23 cellular contexts compared by ENCODE assay signal in the genomic region with DNA sequence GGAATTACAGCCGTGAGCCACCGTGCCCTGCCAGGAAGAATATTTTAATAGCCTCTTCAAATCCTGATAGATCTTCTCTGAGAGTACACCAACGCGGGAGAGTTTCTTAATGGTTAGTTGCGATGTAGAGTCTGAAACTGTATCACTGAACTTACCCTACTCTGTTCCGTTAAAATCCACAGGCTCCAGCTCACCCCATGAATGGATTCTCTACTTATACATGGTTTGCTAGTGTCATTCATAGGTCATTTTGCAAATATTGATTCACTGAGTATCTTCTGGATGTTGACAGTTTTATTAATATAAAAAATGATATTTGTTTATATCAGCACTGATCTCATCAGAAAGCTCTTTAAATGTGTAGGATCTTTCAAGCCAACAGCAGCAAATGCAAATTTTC.
DNase-seq lines count a peak whose midpoint lies in the region; ATAC-seq lines count a peak whose summit lies in the region.
"Had no signal": no experiment of that assay in that cellular context is flagged by ENCODE, and none has a peak within 500 bp of the region (broad histone marks: within the 10 kb centered on the region; RNA-seq: fewer than 3 reads in every experiment).

No MANE protein-coding gene starts in this region.

- ATAC-seq in activated T-cell treated with anti-CD3 and anti-CD28 coated beads, Interleukin-2, amount 50 U/mL, for 72 hours (replicated peaks in 1 of 2) = no peak
- ATAC-seq: GM12878 had no signal

- peak overlapping the region; percentile 34 for H3K27ac Mint-ChIP-seq in activated T-cell treated with anti-CD3 and anti-CD28 coated beads, Interleukin-2, amount 50 U/mL, for 72 hours
- H3K27ac Mint-ChIP-seq in activated T-cell treated with anti-CD3 and anti-CD28 coated beads, Interleukin-2, amount 50 U/mL, for 24 hours = no peak overlapping the region
- peak overlapping the region; percentile 7 for H3K27ac Mint-ChIP-seq in activated T-helper 1 cell treated with anti-CD3 and anti-CD28 coated beads, Interleukin-12 subunit alpha, Interleukin-12 subunit beta, Interleukin-2, Interleukin-4 antibody, amounts not matched to agents 30 ng/mL and 10 ng/mL and 1 ng/mL, durations not matched to agents 14 hours and 24 hours and 36 hours
- H3K27ac Mint-ChIP-seq: CD4-positive, alpha-beta memory T cell; CD8-positive, alpha-beta memory T cell had no signal

- DNase-seq in activated T-cell treated with anti-CD3 and anti-CD28 coated beads, Interleukin-2, amount 50 U/mL, for 72 hours = no peak
- DNase-seq in activated T-cell treated with anti-CD3 and anti-CD28 coated beads, Interleukin-2, amount 50 U/mL, for 24 hours = no peak
- DNase-seq in activated T-helper 1 cell treated with anti-CD3 and anti-CD28 coated beads, Interleukin-12 subunit alpha, Interleukin-12 subunit beta, Interleukin-2, Interleukin-4 antibody, amounts not matched to agents 30 ng/mL and 10 ng/mL and 1 ng/mL, durations not matched to agents 14 hours and 24 hours and 36 hours (ENCODE audit: low spot score) = no peak
- DNase-seq in islet precursor cell (peak; percentile 6), HuH-7.5 (ENCODE audit: low spot score) (no peak), NCI-H2227 treated with DMSO at 0.1 percent for 48 hours (lab: John Stamatoyannopoulos, UW) (no peak)
- DNase-seq: 8988T; ACHN; BE2C; C1 segment of cervical spinal cord; CD4-positive, alpha-beta memory T cell; CD4-positive, CD25-positive, alpha-beta regulatory T cell; CD8-positive, alpha-beta memory T cell; COR-L47; DMS 273 treated with DMSO at 0.1 percent for 48 hours; DMS153; DMS53; DMS79; DND-41; EL; GDM1 had no signal

- no peaks in the 10 kb centered on the region for H3K27me3 Mint-ChIP-seq in activated T-cell treated with anti-CD3 and anti-CD28 coated beads, Interleukin-2, amount 50 U/mL, for 72 hours (ENCODE audit: low read depth)
- no peaks in the 10 kb centered on the region for H3K27me3 Mint-ChIP-seq in activated T-cell treated with anti-CD3 and anti-CD28 coated beads, Interleukin-2, amount 50 U/mL, for 24 hours
- H3K27me3 Mint-ChIP-seq in activated T-helper 1 cell treated with anti-CD3 and anti-CD28 coated beads, Interleukin-12 subunit alpha, Interleukin-12 subunit beta, Interleukin-2, Interleukin-4 antibody, amounts not matched to agents 30 ng/mL and 10 ng/mL and 1 ng/mL, durations not matched to agents 14 hours and 24 hours and 36 hours (ENCODE audit: insufficient read depth) = no peaks in the 10 kb centered on the region
- H3K27me3 Mint-ChIP-seq: CD4-positive, alpha-beta memory T cell; CD4-positive, CD25-positive, alpha-beta regulatory T cell; CD8-positive, alpha-beta memory T cell had no signal

- H3K9me3 Mint-ChIP-seq in activated T-cell treated with anti-CD3 and anti-CD28 coated beads, Interleukin-2, amount 50 U/mL, for 72 hours = no peaks in the 10 kb centered on the region
- H3K9me3 Mint-ChIP-seq in activated T-cell treated with anti-CD3 and anti-CD28 coated beads, Interleukin-2, amount 50 U/mL, for 24 hours = no peaks in the 10 kb centered on the region
- no peaks in the 10 kb centered on the region for H3K9me3 Mint-ChIP-seq in activated T-helper 1 cell treated with anti-CD3 and anti-CD28 coated beads, Interleukin-12 subunit alpha, Interleukin-12 subunit beta, Interleukin-2, Interleukin-4 antibody, amounts not matched to agents 30 ng/mL and 10 ng/mL and 1 ng/mL, durations not matched to agents 14 hours and 24 hours and 36 hours
- H3K9me3 Mint-ChIP-seq: CD4-positive, alpha-beta memory T cell; CD4-positive, CD25-positive, alpha-beta regulatory T cell; CD8-positive, alpha-beta memory T cell had no signal

- peaks cover 2 to 12% of the 10 kb centered on the region in 2 donors for H3K36me3 Mint-ChIP-seq in activated T-cell treated with anti-CD3 and anti-CD28 coated beads, Interleukin-2, amount 50 U/mL, for 72 hours (ENCODE audit: insufficient read depth in 2 of 2)
- H3K36me3 Mint-ChIP-seq in activated T-cell treated with anti-CD3 and anti-CD28 coated beads, Interleukin-2, amount 50 U/mL, for 24 hours (ENCODE audit: low read depth) = peaks cover 85% of the 10 kb centered on the region
- H3K36me3 Mint-ChIP-seq in activated T-helper 1 cell treated with anti-CD3 and anti-CD28 coated beads, Interleukin-12 subunit alpha, Interleukin-12 subunit beta, Interleukin-2, Interleukin-4 antibody, amounts not matched to agents 30 ng/mL and 10 ng/mL and 1 ng/mL, durations not matched to agents 14 hours and 24 hours and 36 hours (ENCODE audit: low read depth) = peaks cover 16% of the 10 kb centered on the region

- intact Hi-C loops in activated T-helper 1 cell treated with anti-CD3 and anti-CD28 coated beads, Interleukin-12 subunit alpha, Interleukin-12 subunit beta, Interleukin-2, Interleukin-4 antibody, amounts not matched to agents 30 ng/mL and 10 ng/mL and 1 ng/mL, durations not matched to agents 14 hours and 24 hours and 36 hours (cut with micrococcal nuclease) = no loop called here

- H3K4me3 Mint-ChIP-seq in activated T-cell treated with anti-CD3 and anti-CD28 coated beads, Interleukin-2, amount 50 U/mL, for 72 hours = no peak overlapping the region
- H3K4me3 Mint-ChIP-seq in activated T-cell treated with anti-CD3 and anti-CD28 coated beads, Interleukin-2, amount 50 U/mL, for 24 hours = no peak overlapping the region
- no peak overlapping the region for H3K4me3 Mint-ChIP-seq in activated T-helper 1 cell treated with anti-CD3 and anti-CD28 coated beads, Interleukin-12 subunit alpha, Interleukin-12 subunit beta, Interleukin-2, Interleukin-4 antibody, amounts not matched to agents 30 ng/mL and 10 ng/mL and 1 ng/mL, durations not matched to agents 14 hours and 24 hours and 36 hours
- H3K4me3 Mint-ChIP-seq: CD14-positive monocyte; CD4-positive, alpha-beta memory T cell; CD4-positive, CD25-positive, alpha-beta regulatory T cell; CD8-positive, alpha-beta memory T cell had no signal

- H3K4me1 Mint-ChIP-seq in activated T-cell treated with anti-CD3 and anti-CD28 coated beads, Interleukin-2, amount 50 U/mL, for 72 hours (ENCODE audit: low read depth) = no peaks in the 10 kb centered on the region
- H3K4me1 Mint-ChIP-seq in activated T-cell treated with anti-CD3 and anti-CD28 coated beads, Interleukin-2, amount 50 U/mL, for 24 hours (ENCODE audit: low read depth) = no peaks in the 10 kb centered on the region
- no peaks in the 10 kb centered on the region for H3K4me1 Mint-ChIP-seq in activated T-helper 1 cell treated with anti-CD3 and anti-CD28 coated beads, Interleukin-12 subunit alpha, Interleukin-12 subunit beta, Interleukin-2, Interleukin-4 antibody, amounts not matched to agents 30 ng/mL and 10 ng/mL and 1 ng/mL, durations not matched to agents 14 hours and 24 hours and 36 hours (ENCODE audit: low read depth)
